ENCODE assay signal across 1 cellular context in genomic region chr3:12658593-12659058, GRCh38.
TF ChIP-seq lines count a peak whose summit lies in the region.

No MANE protein-coding gene starts in this region.

TF ChIP-seq in HEK293, 187 proteins besides CTCF, POLR2A, EP300 and RAD21 (continued from another document):
- TF ChIP-seq PRDM10 (tag by site-specific recombination; IDR thresholded peaks at IDR 0.05) (0 out of 2 replicates have a peak, but pooled peaks have one; percentile 16), ZNF639 (tag by site-specific recombination; IDR thresholded peaks at IDR 0.05) (0 out of 2 replicates have a peak, but pooled peaks have one; percentile 28), ZBTB1 (tag by site-specific recombination; IDR thresholded peaks at IDR 0.05) (peak; percentile 38; the same call in 1 of the 2 replicates), ZNF280D (tag by site-specific recombination; IDR thresholded peaks at IDR 0.05) (0 out of 2 replicates have a peak, but pooled peaks have one; percentile 2), ZNF76 (tag by site-specific recombination; IDR thresholded peaks at IDR 0.05; ENCODE audit: borderline replicate concordance, low read depth) (no peak), SP7 (tag by site-specific recombination; IDR thresholded peaks at IDR 0.05) (peak; percentile 43; the same call in 1 of the 2 replicates), ZNF529 (tag by site-specific recombination; IDR thresholded peaks at IDR 0.05; ENCODE audit: insufficient replicate concordance) (no peak), SP2 (tag by site-specific recombination; IDR thresholded peaks at IDR 0.05) (0 out of 2 replicates have a peak, but pooled peaks have one; percentile 9), PRDM6 (tag by site-specific recombination; IDR thresholded peaks at IDR 0.05) (peak; percentile 92), GFI1B (tag by site-specific recombination; IDR thresholded peaks at IDR 0.05) (peak; percentile 81; the same call in 1 of the 2 replicates), KLF10 (tag by site-specific recombination; IDR thresholded peaks at IDR 0.05) (peak; percentile 41; the same call in 1 of the 2 replicates), EGR2 (tag by site-specific recombination; IDR thresholded peaks at IDR 0.05; ENCODE audit: low read depth) (no peak), ZNF629 (tag by site-specific recombination; IDR thresholded peaks at IDR 0.05) (peak; percentile 58)
